In genomic region chr10:14486777-14487510, GRCh38 we compare ENCODE assay signal across 19 cellular contexts.
DNase-seq lines count a peak whose midpoint lies in the region; ATAC-seq, FAIRE-seq and TF ChIP-seq lines count a peak whose summit lies in the region.
"Had no signal": no experiment of that assay in that cellular context is flagged by ENCODE, and none has a peak within 500 bp of the region (broad histone marks: within the 10 kb centered on the region; RNA-seq: fewer than 3 reads in every experiment).

No MANE protein-coding gene starts in this region.

- H3K36me3 ChIP-seq in kidney (ENCODE audit: control insufficient read depth in 1 of 2, insufficient read depth in 2 of 2, low read length in 2 of 2) = no peaks in the 10 kb centered on the region
- H3K36me3 ChIP-seq: vagina had no signal

- H3K27ac Mint-ChIP-seq in activated naive CD8-positive, alpha-beta T cell treated with anti-CD3 and anti-CD28 coated beads for 36 hours = no peak overlapping the region
- H3K27ac Mint-ChIP-seq: activated T-helper 17 cell treated with anti-CD3 and anti-CD28 coated beads, Interleukin-2, amount 50 U/mL, for 72 hours; naive thymus-derived CD4-positive, alpha-beta T cell had no signal

- no peak for ATAC-seq in left ventricle myocardium superior
- ATAC-seq: activated T-helper 17 cell treated with anti-CD3 and anti-CD28 coated beads, Interleukin-2, amount 50 U/mL, for 72 hours; naive thymus-derived CD4-positive, alpha-beta T cell had no signal

- FAIRE-seq in kidney (lab: Jason Lieb, UNC) = no peak
- FAIRE-seq: endometrium, GM12891 had no signal

- H3K4me1 Mint-ChIP-seq in activated naive CD8-positive, alpha-beta T cell treated with anti-CD3 and anti-CD28 coated beads for 36 hours = peaks cover 6% of the 10 kb centered on the region
- H3K4me1 Mint-ChIP-seq: activated T-helper 17 cell treated with anti-CD3 and anti-CD28 coated beads, Interleukin-2, amount 50 U/mL, for 72 hours had no signal

- H3K36me3 Mint-ChIP-seq in activated naive CD8-positive, alpha-beta T cell treated with anti-CD3 and anti-CD28 coated beads for 36 hours = no peaks in the 10 kb centered on the region

- no peaks in the 10 kb centered on the region for H3K9me3 Mint-ChIP-seq in activated naive CD8-positive, alpha-beta T cell treated with anti-CD3 and anti-CD28 coated beads for 36 hours

- H3K4me3 Mint-ChIP-seq in activated naive CD8-positive, alpha-beta T cell treated with anti-CD3 and anti-CD28 coated beads for 36 hours = no peak overlapping the region
- H3K4me3 Mint-ChIP-seq: activated T-helper 17 cell treated with anti-CD3 and anti-CD28 coated beads, Interleukin-2, amount 50 U/mL, for 72 hours; naive thymus-derived CD4-positive, alpha-beta T cell had no signal

- DNase-seq in COR-L47 (lab: John Stamatoyannopoulos, UW) = peak; percentile 55
- peak; percentile 47 for DNase-seq in NCI-H1105 treated with DMSO at 0.1 percent for 48 hours (lab: John Stamatoyannopoulos, UW)
- DNase-seq in amniotic epithelial cell (ENCODE audit: low read depth) = peak; percentile 32
- DNase-seq in left kidney (ENCODE audit: low read depth, low spot score) = peak; percentile 33
- no peak for DNase-seq in kidney
- no peak for DNase-seq in activated naive CD8-positive, alpha-beta T cell treated with anti-CD3 and anti-CD28 coated beads for 36 hours
- no peak for DNase-seq in activated effector memory CD4-positive, alpha-beta T cell treated with Interleukin-2 at 50 U/mL for 16 hours
- no peak for DNase-seq in left ventricle myocardium superior
- DNase-seq: activated CD4-positive, alpha-beta T cell treated with anti-CD3 and anti-CD28 coated beads, Interleukin-2, amount 50 U/mL, for 48 hours; central memory CD4-positive, alpha-beta T cell; GOT3; Kasumi-1; naive thymus-derived CD4-positive, alpha-beta T cell; NCI-H510A; stimulated activated CD4-positive, alpha-beta T cell treated with anti-CD3 and anti-CD28 coated beads, Interleukin-4, amount 100 ng/mL, for 1 hour had no signal

- H3K4me3 ChIP-seq in kidney (ENCODE audit: low read length in 2 of 2) = no peak overlapping the region
- H3K4me3 ChIP-seq: vagina had no signal

- no peak for TF ChIP-seq CTCF in kidney (IDR thresholded peaks at IDR 0.05; ENCODE audit: borderline replicate concordance, extremely low read depth, insufficient read depth)

- intact Hi-C loops in kidney (cut with DNase I) = loop anchor here (10.0 kb wide), 1 partner anchor 292 kb away; no protein-coding TSS in a partner anchor
- intact Hi-C loops in left ventricle myocardium superior (cut with micrococcal nuclease) = no loop called here

- no peaks in the 10 kb centered on the region for H3K4me1 ChIP-seq in kidney (ENCODE audit: control insufficient read depth in 1 of 2, insufficient read depth in 1 of 2, low read depth in 1 of 2, low read length in 2 of 2)
- H3K4me1 ChIP-seq: vagina had no signal

- H3K27ac ChIP-seq in kidney (ENCODE audit: low read depth in 2 of 2, low read length in 2 of 2) = no peak overlapping the region
- H3K27ac ChIP-seq: vagina had no signal

- peaks cover 0 to 2% of the 10 kb centered on the region in 2 donors for H3K9me3 ChIP-seq in kidney (ENCODE audit: control insufficient read depth in 1 of 2, low read length in 2 of 2)
- H3K9me3 ChIP-seq: vagina had no signal

- H3K27me3 Mint-ChIP-seq in activated naive CD8-positive, alpha-beta T cell treated with anti-CD3 and anti-CD28 coated beads for 36 hours = peaks cover 28% of the 10 kb centered on the region

- no peak overlapping the region for H3K9ac ChIP-seq in kidney (ENCODE audit: low read length in 2 of 2)

Comparison
In these comparisons a context has a peak if more than half of its experiments do, and no peak if none do; other contexts are left out.
1. DNase-seq: peak in COR-L47 (single experiment), NCI-H1105 treated with DMSO at 0.1 percent for 48 hours (single experiment), amniotic epithelial cell (single experiment) and left kidney (single experiment); none in kidney (single experiment), activated naive CD8-positive, alpha-beta T cell treated with anti-CD3 and anti-CD28 coated beads for 36 hours (single experiment), activated effector memory CD4-positive, alpha-beta T cell treated with Interleukin-2 at 50 U/mL for 16 hours (single experiment) and left ventricle myocardium superior (single experiment).